In genomic region chr20:62549029-62549428, GRCh38 we compare ENCODE assay signal across 1 cellular context.
TF ChIP-seq lines count a peak whose summit lies in the region.

No MANE protein-coding gene starts in this region.

TF ChIP-seq in HepG2, 621 proteins besides CTCF, POLR2A, EP300 and RAD21 (continued from another document):
- TF ChIP-seq AFF4 (CRISPR knock-in tag; IDR thresholded peaks at IDR 0.05) (no peak), HNRNPLL (IDR thresholded peaks at IDR 0.05; ENCODE audit: low read depth, low read length, poor library complexity, severe bottlenecking) (peak; percentile 10), ZNF598 (CRISPR knock-in tag; IDR thresholded peaks at IDR 0.05; ENCODE audit: borderline replicate concordance) (0 out of 2 replicates have a peak, but pooled peaks have one; percentile 14), SMARCE1 (IDR thresholded peaks at IDR 0.05; ENCODE audit: borderline replicate concordance) (no peak)
